1 cellular context compared by ENCODE assay signal in genomic region chr14:35807131-35807961, GRCh38.
TF ChIP-seq lines count a peak whose summit lies in the region.

No MANE protein-coding gene starts in this region.

TF ChIP-seq in H1, 55 proteins besides CTCF, POLR2A, EP300 and RAD21:
- TF ChIP-seq ASH2L (IDR thresholded peaks at IDR 0.05; ENCODE audit: low read length) (no peak), CEBPB (IDR thresholded peaks at IDR 0.05; ENCODE audit: low read depth, low read length) (no peak), BRCA1 (IDR thresholded peaks at IDR 0.05; ENCODE audit: low read depth, low read length) (no peak), CHD2 (IDR thresholded peaks at IDR 0.05; ENCODE audit: low read length) (no peak), RBBP5 (IDR thresholded peaks at IDR 0.05; ENCODE audit: borderline replicate concordance, low read depth, low read length) (no peak), MAX (IDR thresholded peaks at IDR 0.05) (no peak), RNF2 (IDR thresholded peaks at IDR 0.05; ENCODE audit: borderline replicate concordance, low read depth, low read length, missing control alignments, poor library complexity, severe bottlenecking) (no peak), CBX8 (IDR thresholded peaks at IDR 0.05; ENCODE audit: borderline replicate concordance, low read depth, low read length) (no peak), RXRA (IDR thresholded peaks at IDR 0.05; ENCODE audit: insufficient read depth, low read depth, low read length) (no peak), KDM4A (IDR thresholded peaks at IDR 0.05; ENCODE audit: low read depth, low read length, severe bottlenecking) (no peak), BCL11A (IDR thresholded peaks at IDR 0.05; ENCODE audit: low read depth in 2 of 2, low read length in 2 of 2) (no peak)
